In the genomic region with DNA sequence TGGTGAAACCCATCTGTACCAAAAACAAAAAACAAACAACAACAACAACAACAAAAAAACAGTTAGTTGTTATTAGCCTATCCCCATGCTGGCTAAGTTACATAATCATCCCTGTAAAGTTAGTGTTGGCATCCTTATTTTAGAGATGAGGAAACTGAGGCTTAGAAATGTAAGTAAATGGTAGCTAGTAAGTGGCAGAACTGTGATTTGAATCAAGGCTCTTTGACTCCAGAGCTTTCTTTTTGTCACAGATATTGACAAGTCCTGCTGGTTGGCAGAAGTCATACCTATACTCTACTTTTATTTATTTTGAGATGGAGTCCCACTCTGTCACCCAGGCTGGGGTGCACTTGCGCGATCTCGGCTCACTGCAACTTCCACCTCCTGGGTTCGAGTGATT, we compare ENCODE assay signal across 5 cellular contexts.
"Had no signal": no experiment of that assay in that cellular context is flagged by ENCODE, and none has a peak within 500 bp of the region (broad histone marks: within the 10 kb centered on the region; RNA-seq: fewer than 3 reads in every experiment).

No MANE protein-coding gene starts in this region.

- H3K4me3 Mint-ChIP-seq: GM23338, H9 had no signal

- H3K9me3 Mint-ChIP-seq: GM23338, H9 had no signal

- H3K4me2 ChIP-seq: GM23338 had no signal

- H3K4me3 ChIP-seq: GM23338 had no signal

- H3K27ac Mint-ChIP-seq: H9 had no signal

- H2AFZ ChIP-seq: GM23338 had no signal

- DNase-seq: H9, HCEC 1CT, IMR-90, KBM-7 had no signal

- ATAC-seq: GM23338 had no signal
